ENCODE assay signal across 8 cellular contexts in genomic region chr12:124927325-124928094, GRCh38. TPM values are rescaled to one million over a fixed set of nuclear protein-coding genes. Genes with fewer than 3 reads are reported as not detected.
DNase-seq lines count a peak whose midpoint lies in the region; ATAC-seq and TF ChIP-seq lines count a peak whose summit lies in the region.

No MANE protein-coding gene starts in this region.

- WGBS in lower leg skin, 2 donors, result 0 to 1% methylated on average over 40 of the region's 40 CpGs

- H3K27ac ChIP-seq in colonic mucosa, result peak overlapping the region; percentile 92

- ATAC-seq in GM18907 (IDR thresholded peaks at IDR 0.05; ENCODE audit: unreplicated experiment) (peak; percentile 73), HG03196 (IDR thresholded peaks at IDR 0.05; ENCODE audit: unreplicated experiment) (peak; percentile 77)
- peak; percentile 78 to 88 for ATAC-seq in activated CD4-positive, CD25-positive, alpha-beta regulatory T cell treated with anti-CD3 and anti-CD28 coated beads, Interleukin-2, amount 50 U/mL, for 24 hours

- no peak for TF ChIP-seq POLR2A in lower leg skin (IDR thresholded peaks at IDR 0.05)

- peak overlapping the region; percentile 78 to 99 for H3K9ac ChIP-seq in colonic mucosa (ENCODE audit: low read depth in 2 of 2, low read length in 2 of 2)

- no peaks in the 10 kb centered on the region for H3K36me3 ChIP-seq in colonic mucosa

- intact Hi-C loops in colonic mucosa (cut with DNase I), result no loop called here
- intact Hi-C loops in lower leg skin (cut with DNase I; ENCODE audit: low total_unique reads), result no loop called here

- TF ChIP-seq CTCF in colonic mucosa (IDR thresholded peaks at IDR 0.05) (no peak), lower leg skin (IDR thresholded peaks at IDR 0.05) (no peak)

- DNase-seq in colonic mucosa (peak; percentile 95), lower leg skin (ENCODE audit: low spot score in 2 of 2) (peak; percentile 94 to 99), NCI-H1048 (lab: John Stamatoyannopoulos, UW) (no peak), NCI-H1092 (lab: John Stamatoyannopoulos, UW) (no peak)
- DNase-seq in stimulated activated CD4-positive, alpha-beta T cell treated with anti-CD3 and anti-CD28 coated beads, TNF-alpha, amount 100 ng/mL, for 24 hours (ENCODE audit: low read depth in 3 of 3), result peak; percentile 92 to 95 (median 94)

- no peaks in the 10 kb centered on the region for H3K27me3 ChIP-seq in colonic mucosa

- peak overlapping the region; percentile 37 for H3K4me3 ChIP-seq in colonic mucosa
- H3K4me3 ChIP-seq in lower leg skin (ENCODE audit: low read depth, poor library complexity, severe bottlenecking), result peak overlapping the region; percentile 43

- no peaks in the 10 kb centered on the region for H3K9me3 ChIP-seq in colonic mucosa

- no peaks in the 10 kb centered on the region for H3K4me1 ChIP-seq in colonic mucosa

RNA-seq across cellular contexts. Expression of gene UBC, which starts 13.1 kb away (rescaled TPM):
- total RNA-seq in colonic mucosa (1,000 to 10,000 TPM in 1 of 2 donors, 100 to 1,000 TPM in 1; 903 to 1,043 TPM), lower leg skin (1,000 to 10,000 TPM; 1,350 to 1,636 (median 1,452) TPM)

Comparison
In these comparisons a context has a peak if more than half of its experiments do, and no peak if none do; other contexts are left out.
1. DNase-seq: peak in colonic mucosa (single experiment), lower leg skin (2 of 2) and stimulated activated CD4-positive, alpha-beta T cell treated with anti-CD3 and anti-CD28 coated beads, TNF-alpha, amount 100 ng/mL, for 24 hours (3 of 3); none in NCI-H1048 (single experiment) and NCI-H1092 (single experiment).
2. Peak in every context shown above with its lines, with median percentiles within 50 percentile points of each other: ATAC-seq.